Comparison of ENCODE assay signal across 1 cellular context in the genomic region with DNA sequence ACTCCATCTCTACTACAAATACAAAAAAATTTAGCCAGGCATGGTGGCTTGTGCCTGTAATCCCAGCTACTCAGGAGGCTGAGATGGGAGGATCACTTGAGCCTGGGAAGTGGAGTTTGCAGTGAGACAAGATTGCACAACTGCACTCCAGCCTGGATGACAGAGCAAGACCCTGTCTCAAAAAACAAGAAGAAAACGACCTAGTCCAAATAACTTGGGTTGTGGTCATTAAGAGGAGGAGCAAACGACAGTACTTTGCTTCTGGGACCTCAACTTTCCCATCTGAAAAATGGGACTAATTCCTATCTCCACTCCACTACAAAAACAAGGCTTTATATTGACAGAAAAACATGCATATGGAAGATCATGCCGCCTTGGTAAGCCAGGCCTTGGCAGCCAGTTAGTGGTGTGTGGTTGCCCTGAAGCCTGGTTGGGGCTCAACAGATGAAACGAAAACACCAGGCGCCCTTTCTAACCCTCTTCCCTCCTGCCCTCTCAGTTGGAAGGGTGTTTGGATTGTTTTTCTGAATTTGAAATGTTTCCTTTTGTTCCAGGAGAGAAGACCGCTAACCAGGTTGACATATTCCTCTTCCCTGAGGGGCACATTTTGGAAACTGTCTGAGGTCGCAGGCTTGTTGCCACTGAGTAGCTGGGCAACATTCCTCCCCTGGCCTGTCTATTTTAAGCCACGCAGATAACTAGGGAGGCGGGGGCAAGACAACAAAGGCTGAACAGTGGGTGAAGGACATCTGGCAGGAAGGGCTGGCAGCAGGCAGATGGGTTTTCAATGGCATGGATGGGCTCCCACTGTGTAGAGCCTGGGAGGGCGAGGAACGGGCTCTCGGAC.
A peak's percentile ranks its signal among the peaks of the same experiment; 100 is the strongest.
TF ChIP-seq lines count a peak whose summit lies in the region.

No MANE protein-coding gene starts in this region.

TF ChIP-seq in K562, 482 proteins besides CTCF, POLR2A, EP300 and RAD21 (continued from another document):
- TF ChIP-seq, protein P1, sequence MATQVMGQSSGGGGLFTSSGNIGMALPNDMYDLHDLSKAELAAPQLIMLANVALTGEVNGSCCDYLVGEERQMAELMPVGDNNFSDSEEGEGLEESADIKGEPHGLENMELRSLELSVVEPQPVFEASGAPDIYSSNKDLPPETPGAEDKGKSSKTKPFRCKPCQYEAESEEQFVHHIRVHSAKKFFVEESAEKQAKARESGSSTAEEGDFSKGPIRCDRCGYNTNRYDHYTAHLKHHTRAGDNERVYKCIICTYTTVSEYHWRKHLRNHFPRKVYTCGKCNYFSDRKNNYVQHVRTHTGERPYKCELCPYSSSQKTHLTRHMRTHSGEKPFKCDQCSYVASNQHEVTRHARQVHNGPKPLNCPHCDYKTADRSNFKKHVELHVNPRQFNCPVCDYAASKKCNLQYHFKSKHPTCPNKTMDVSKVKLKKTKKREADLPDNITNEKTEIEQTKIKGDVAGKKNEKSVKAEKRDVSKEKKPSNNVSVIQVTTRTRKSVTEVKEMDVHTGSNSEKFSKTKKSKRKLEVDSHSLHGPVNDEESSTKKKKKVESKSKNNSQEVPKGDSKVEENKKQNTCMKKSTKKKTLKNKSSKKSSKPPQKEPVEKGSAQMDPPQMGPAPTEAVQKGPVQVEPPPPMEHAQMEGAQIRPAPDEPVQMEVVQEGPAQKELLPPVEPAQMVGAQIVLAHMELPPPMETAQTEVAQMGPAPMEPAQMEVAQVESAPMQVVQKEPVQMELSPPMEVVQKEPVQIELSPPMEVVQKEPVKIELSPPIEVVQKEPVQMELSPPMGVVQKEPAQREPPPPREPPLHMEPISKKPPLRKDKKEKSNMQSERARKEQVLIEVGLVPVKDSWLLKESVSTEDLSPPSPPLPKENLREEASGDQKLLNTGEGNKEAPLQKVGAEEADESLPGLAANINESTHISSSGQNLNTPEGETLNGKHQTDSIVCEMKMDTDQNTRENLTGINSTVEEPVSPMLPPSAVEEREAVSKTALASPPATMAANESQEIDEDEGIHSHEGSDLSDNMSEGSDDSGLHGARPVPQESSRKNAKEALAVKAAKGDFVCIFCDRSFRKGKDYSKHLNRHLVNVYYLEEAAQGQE (CRISPR knock-in tag; IDR thresholded peaks at IDR 0.05; ENCODE audit: low read depth) = no peak
- TF ChIP-seq, protein P2, sequence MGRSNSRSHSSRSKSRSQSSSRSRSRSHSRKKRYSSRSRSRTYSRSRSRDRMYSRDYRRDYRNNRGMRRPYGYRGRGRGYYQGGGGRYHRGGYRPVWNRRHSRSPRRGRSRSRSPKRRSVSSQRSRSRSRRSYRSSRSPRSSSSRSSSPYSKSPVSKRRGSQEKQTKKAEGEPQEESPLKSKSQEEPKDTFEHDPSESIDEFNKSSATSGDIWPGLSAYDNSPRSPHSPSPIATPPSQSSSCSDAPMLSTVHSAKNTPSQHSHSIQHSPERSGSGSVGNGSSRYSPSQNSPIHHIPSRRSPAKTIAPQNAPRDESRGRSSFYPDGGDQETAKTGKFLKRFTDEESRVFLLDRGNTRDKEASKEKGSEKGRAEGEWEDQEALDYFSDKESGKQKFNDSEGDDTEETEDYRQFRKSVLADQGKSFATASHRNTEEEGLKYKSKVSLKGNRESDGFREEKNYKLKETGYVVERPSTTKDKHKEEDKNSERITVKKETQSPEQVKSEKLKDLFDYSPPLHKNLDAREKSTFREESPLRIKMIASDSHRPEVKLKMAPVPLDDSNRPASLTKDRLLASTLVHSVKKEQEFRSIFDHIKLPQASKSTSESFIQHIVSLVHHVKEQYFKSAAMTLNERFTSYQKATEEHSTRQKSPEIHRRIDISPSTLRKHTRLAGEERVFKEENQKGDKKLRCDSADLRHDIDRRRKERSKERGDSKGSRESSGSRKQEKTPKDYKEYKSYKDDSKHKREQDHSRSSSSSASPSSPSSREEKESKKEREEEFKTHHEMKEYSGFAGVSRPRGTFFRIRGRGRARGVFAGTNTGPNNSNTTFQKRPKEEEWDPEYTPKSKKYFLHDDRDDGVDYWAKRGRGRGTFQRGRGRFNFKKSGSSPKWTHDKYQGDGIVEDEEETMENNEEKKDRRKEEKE (IDR thresholded peaks at IDR 0.05; ENCODE audit: borderline replicate concordance in 1 of 2, control insufficient read depth in 1 of 2, low read depth in 2 of 2, low read length in 1 of 2) = no peak
- peak; percentile 72 for TF ChIP-seq CEBPB (tag; IDR thresholded peaks at IDR 0.05)
- TF ChIP-seq, protein P3, sequence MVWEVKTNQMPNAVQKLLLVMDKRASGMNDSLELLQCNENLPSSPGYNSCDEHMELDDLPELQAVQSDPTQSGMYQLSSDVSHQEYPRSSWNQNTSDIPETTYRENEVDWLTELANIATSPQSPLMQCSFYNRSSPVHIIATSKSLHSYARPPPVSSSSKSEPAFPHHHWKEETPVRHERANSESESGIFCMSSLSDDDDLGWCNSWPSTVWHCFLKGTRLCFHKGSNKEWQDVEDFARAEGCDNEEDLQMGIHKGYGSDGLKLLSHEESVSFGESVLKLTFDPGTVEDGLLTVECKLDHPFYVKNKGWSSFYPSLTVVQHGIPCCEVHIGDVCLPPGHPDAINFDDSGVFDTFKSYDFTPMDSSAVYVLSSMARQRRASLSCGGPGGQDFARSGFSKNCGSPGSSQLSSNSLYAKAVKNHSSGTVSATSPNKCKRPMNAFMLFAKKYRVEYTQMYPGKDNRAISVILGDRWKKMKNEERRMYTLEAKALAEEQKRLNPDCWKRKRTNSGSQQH (CRISPR knock-in tag; IDR thresholded peaks at IDR 0.05) = no peak
- no peak for TF ChIP-seq MCM5 (IDR thresholded peaks at IDR 0.05; ENCODE audit: low read depth)
- TF ChIP-seq ZNF175 (CRISPR knock-in tag; IDR thresholded peaks at IDR 0.05; ENCODE audit: low read depth) = no peak
- TF ChIP-seq KDM1A (IDR thresholded peaks at IDR 0.05) = peak; percentile 54 to 68
- TF ChIP-seq BCOR (IDR thresholded peaks at IDR 0.05) = peak; percentile 92
- TF ChIP-seq, protein P4, sequence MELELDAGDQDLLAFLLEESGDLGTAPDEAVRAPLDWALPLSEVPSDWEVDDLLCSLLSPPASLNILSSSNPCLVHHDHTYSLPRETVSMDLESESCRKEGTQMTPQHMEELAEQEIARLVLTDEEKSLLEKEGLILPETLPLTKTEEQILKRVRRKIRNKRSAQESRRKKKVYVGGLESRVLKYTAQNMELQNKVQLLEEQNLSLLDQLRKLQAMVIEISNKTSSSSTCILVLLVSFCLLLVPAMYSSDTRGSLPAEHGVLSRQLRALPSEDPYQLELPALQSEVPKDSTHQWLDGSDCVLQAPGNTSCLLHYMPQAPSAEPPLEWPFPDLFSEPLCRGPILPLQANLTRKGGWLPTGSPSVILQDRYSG (tag; conservative IDR thresholded peaks at IDR 0.05; ENCODE audit: low read depth) = no peak
- no peak for TF ChIP-seq KDM2B (CRISPR knock-in tag; IDR thresholded peaks at IDR 0.05)
- peak; percentile 79 for TF ChIP-seq ADNP (tag; IDR thresholded peaks at IDR 0.05)
- no peak for TF ChIP-seq ZNF316 (IDR thresholded peaks at IDR 0.05)
TF ChIP-seq in K562: peak in this region for 9.
